ENCODE assay signal across 22 cellular contexts in the genomic region with DNA sequence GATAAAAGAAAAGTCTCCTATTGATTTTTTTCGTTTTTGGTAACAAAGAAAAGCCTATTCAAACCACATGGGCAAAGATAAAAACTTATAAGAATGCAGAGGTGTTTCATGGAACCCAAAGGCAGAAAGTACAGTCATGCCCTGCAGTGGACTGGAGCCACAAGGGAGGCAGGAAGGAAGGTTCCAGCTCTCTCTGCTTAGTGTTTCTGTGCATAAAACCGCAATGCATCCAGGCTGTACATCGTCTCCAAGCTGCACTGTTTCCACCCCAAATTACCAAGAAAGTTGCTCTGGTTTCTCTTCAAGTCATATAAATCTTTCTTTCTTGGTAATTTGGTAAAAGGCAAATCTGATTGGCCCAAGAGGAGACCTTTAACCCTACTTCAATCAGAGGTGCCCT. TPM values are rescaled to one million over a fixed set of nuclear protein-coding genes. Genes with fewer than 3 reads are reported as not detected.
A peak's percentile ranks its signal among the peaks of the same experiment; 100 is the strongest.
DNase-seq lines count a peak whose midpoint lies in the region; ATAC-seq lines count a peak whose summit lies in the region.
"Had no signal": no experiment of that assay in that cellular context is flagged by ENCODE, and none has a peak within 500 bp of the region (broad histone marks: within the 10 kb centered on the region; RNA-seq: fewer than 3 reads in every experiment).

No MANE protein-coding gene starts in this region.

- H3K4me1 Mint-ChIP-seq in activated CD4-positive, alpha-beta T cell treated with anti-CD3 and anti-CD28 coated beads for 36 hours: peaks cover 83% of the 10 kb centered on the region
- H3K4me1 Mint-ChIP-seq: stimulated activated memory B cell treated with anti-CD40 and anti-IgM and Interleukin-4, amounts not matched to agents 10 μg/mL and 1 μg/mL and 100 μg/mL, for 72 hours had no signal

- H3K27me3 Mint-ChIP-seq in activated CD4-positive, alpha-beta T cell treated with anti-CD3 and anti-CD28 coated beads for 36 hours: no peaks in the 10 kb centered on the region

- H3K27ac Mint-ChIP-seq in activated CD4-positive, alpha-beta T cell treated with anti-CD3 and anti-CD28 coated beads for 36 hours: peak overlapping the region; percentile 94
- H3K27ac Mint-ChIP-seq: stimulated activated memory B cell treated with anti-CD40 and anti-IgM and Interleukin-4, amounts not matched to agents 10 μg/mL and 1 μg/mL and 100 μg/mL, for 72 hours had no signal

- DNase-seq in activated CD4-positive, alpha-beta T cell treated with anti-CD3 and anti-CD28 coated beads for 36 hours: peak; percentile 76
- no peak for DNase-seq in activated CD4-positive, alpha-beta T cell treated with anti-CD3 and anti-CD28 coated beads, Interleukin-2, amount 50 U/mL, for 1 hour
- DNase-seq in activated T-cell treated with anti-CD3 and anti-CD28 coated beads for 48 hours (ENCODE audit: low read depth): peak; percentile 39
- DNase-seq in central memory CD4-positive, alpha-beta T cell: peak; percentile 18
- peak in 4 of 6 experiments; percentile 2 to 23 (median 10) for DNase-seq in stimulated activated naive CD4-positive, alpha-beta T cell (lab: John Stamatoyannopoulos, UW)
- no peak for DNase-seq in nucleus accumbens (lab: John Stamatoyannopoulos, UW)
- no peak for DNase-seq in Kasumi-1 (lab: John Stamatoyannopoulos, UW)
- no peak for DNase-seq in NCI-H2227 (lab: John Stamatoyannopoulos, UW; ENCODE audit: unreplicated experiment)
- DNase-seq: activated CD8-positive, alpha-beta memory T cell treated with anti-CD3 and anti-CD28 coated beads for 24 hours; amygdala; hypothalamus; kidney glomerular epithelial cell; MG63; NCI-H1930; NCI-H446 treated with DMSO at 0.1 percent for 48 hours; retina; SHP77; upper lobe of right lung had no signal

- peaks cover 16% of the 10 kb centered on the region for H3K36me3 Mint-ChIP-seq in activated CD4-positive, alpha-beta T cell treated with anti-CD3 and anti-CD28 coated beads for 36 hours (ENCODE audit: low read depth)
- H3K36me3 Mint-ChIP-seq: stimulated activated memory B cell treated with anti-CD40 and anti-IgM and Interleukin-4, amounts not matched to agents 10 μg/mL and 1 μg/mL and 100 μg/mL, for 72 hours had no signal

- POLR2A ChIA-PET in activated CD4-positive, alpha-beta T cell treated with anti-CD3 and anti-CD28 coated beads for 36 hours (lab: Charles Lee): interaction anchor here (0.5 to 0.7 kb wide), 2 partner anchors 25 to 249 kb away, joined by 3 read pairs; no protein-coding TSS in a partner anchor

- peak overlapping the region; percentile 51 for H3K4me3 Mint-ChIP-seq in activated CD4-positive, alpha-beta T cell treated with anti-CD3 and anti-CD28 coated beads for 36 hours
- H3K4me3 Mint-ChIP-seq: stimulated activated memory B cell treated with anti-CD40 and anti-IgM and Interleukin-4, amounts not matched to agents 10 μg/mL and 1 μg/mL and 100 μg/mL, for 72 hours had no signal

- peak; percentile 81 for ATAC-seq in activated CD4-positive, alpha-beta T cell treated with anti-CD3 and anti-CD28 coated beads for 36 hours
- ATAC-seq: stimulated activated memory B cell treated with anti-CD40 and anti-IgM and Interleukin-4, amounts not matched to agents 10 μg/mL and 1 μg/mL and 100 μg/mL, for 72 hours; upper lobe of right lung had no signal

- intact Hi-C loops in activated CD4-positive, alpha-beta T cell treated with anti-CD3 and anti-CD28 coated beads for 36 hours (cut with DNase I, micrococcal nuclease): loop anchor here (1.0 to 10.0 kb wide), 7 partner anchors 24 to 1316 kb away; a partner anchor contains a TSS

- CTCF ChIA-PET in activated CD4-positive, alpha-beta T cell treated with anti-CD3 and anti-CD28 coated beads for 36 hours (lab: Charles Lee): interaction anchor here (0.7 to 1.9 kb wide), 9 partner anchors 11 to 349 kb away, joined by 3 to 8 read pairs (median 3); a partner anchor contains a TSS

- H3K9me3 Mint-ChIP-seq in activated CD4-positive, alpha-beta T cell treated with anti-CD3 and anti-CD28 coated beads for 36 hours (ENCODE audit: low read depth): no peaks in the 10 kb centered on the region

RNA-seq across cellular contexts. Expression of a gene that starts 15.8 kb away (rescaled TPM):
- 10 to 100 TPM; 17.2 to 22.5 TPM for total RNA-seq in activated CD4-positive, alpha-beta T cell treated with anti-CD3 and anti-CD28 coated beads for 36 hours
- total RNA-seq: A172, chondrocyte, mesenteric fat pad had no signal

Comparison
In these comparisons a context has a peak if more than half of its experiments do, and no peak if none do; other contexts are left out.
1. DNase-seq: peak in activated CD4-positive, alpha-beta T cell treated with anti-CD3 and anti-CD28 coated beads for 36 hours (single experiment), activated T-cell treated with anti-CD3 and anti-CD28 coated beads for 48 hours (single experiment), central memory CD4-positive, alpha-beta T cell (single experiment) and stimulated activated naive CD4-positive, alpha-beta T cell (4 of 6); none in activated CD4-positive, alpha-beta T cell treated with anti-CD3 and anti-CD28 coated beads, Interleukin-2, amount 50 U/mL, for 1 hour (single experiment), nucleus accumbens (0 of 56), Kasumi-1 (0 of 2) and NCI-H2227 (single experiment).